17 cellular contexts compared by ENCODE assay signal in the genomic region with DNA sequence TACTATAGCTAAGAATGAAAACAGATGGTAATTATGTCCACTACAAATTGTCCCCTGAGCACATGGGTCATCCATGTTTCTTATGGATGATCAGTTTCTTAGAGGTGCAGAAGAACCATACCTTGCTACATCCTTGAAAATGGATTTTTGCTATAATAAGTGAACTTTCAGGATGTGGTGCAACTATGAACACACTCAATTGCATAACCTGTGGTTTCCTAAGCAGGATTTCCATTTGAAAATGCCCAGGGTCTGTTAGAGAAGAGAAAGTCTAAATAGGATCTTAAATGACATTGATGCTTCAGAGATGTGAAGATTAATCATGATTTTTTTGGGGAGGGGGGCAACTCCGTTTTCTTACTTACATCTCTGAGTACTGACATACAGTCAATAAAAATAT.
"Had no signal": no experiment of that assay in that cellular context is flagged by ENCODE, and none has a peak within 500 bp of the region (broad histone marks: within the 10 kb centered on the region; RNA-seq: fewer than 3 reads in every experiment).

No MANE protein-coding gene starts in this region.

- DNase-seq: activated CD4-positive, alpha-beta memory T cell treated with anti-CD3 and anti-CD28 coated beads, Interleukin-2, amount 10 ng/mL, durations not matched to agents 7 days and 5 days; activated CD4-positive, alpha-beta T cell treated with anti-CD3 and anti-CD28 coated beads for 36 hours; activated naive CD4-positive, alpha-beta T cell treated with Interleukin-2 at 50 U/mL for 16 hours; activated T-cell treated with anti-CD3 and anti-CD28 coated beads, Interleukin-2, amount 50 U/mL, for 72 hours; amniotic stem cell; gastrocnemius medialis; heart right ventricle; islet precursor cell; mammary epithelial cell; mucosa of descending colon; naive thymus-derived CD8-positive, alpha-beta T cell; retina; T-helper 1 cell; WERI-Rb-1 had no signal

- ATAC-seq: activated CD4-positive, alpha-beta T cell treated with anti-CD3 and anti-CD28 coated beads for 36 hours; activated T-cell treated with anti-CD3 and anti-CD28 coated beads, Interleukin-2, amount 50 U/mL, for 72 hours; esophagus mucosa; gastrocnemius medialis; heart right ventricle; left lobe of liver; mucosa of descending colon; naive thymus-derived CD8-positive, alpha-beta T cell; stimulated activated effector memory CD8-positive, alpha-beta T cell treated with anti-CD3 and anti-CD28 coated beads, Interleukin-12 subunit alpha, Interleukin-12 subunit beta, amount 100 ng/mL, for 72 hours had no signal
